In genomic region chr12:114783176-114783575, GRCh38 we compare ENCODE assay signal across 28 cellular contexts.
"Had no signal": no experiment of that assay in that cellular context is flagged by ENCODE, and none has a peak within 500 bp of the region (broad histone marks: within the 10 kb centered on the region; RNA-seq: fewer than 3 reads in every experiment).

No MANE protein-coding gene starts in this region.

- H3K79me2 ChIP-seq: parathyroid adenoma had no signal

- H3K27me3 ChIP-seq: breast epithelium, neural progenitor cell, right atrium auricular region, upper lobe of right lung had no signal

- H3K36me3 ChIP-seq: breast epithelium, neural progenitor cell, right atrium auricular region, upper lobe of right lung had no signal

- H3K9me3 ChIP-seq: breast epithelium, right atrium auricular region, upper lobe of right lung had no signal

- H3K4me2 ChIP-seq: neural progenitor cell, smooth muscle cell had no signal

- H3K27ac ChIP-seq: breast epithelium, epithelial cell of prostate, neural progenitor cell, parathyroid adenoma, right atrium auricular region, upper lobe of right lung had no signal

- H3K9ac ChIP-seq: neural progenitor cell, parathyroid adenoma had no signal

- H2AFZ ChIP-seq: neural progenitor cell, parathyroid adenoma had no signal

- ATAC-seq: activated naive CD8-positive, alpha-beta T cell treated with anti-CD3 and anti-CD28 coated beads, Interleukin-2, amount 50 U/mL, for 24 hours; left lobe of liver; naive thymus-derived CD4-positive, alpha-beta T cell; stimulated activated memory B cell treated with anti-CD40 and anti-IgM and Interleukin-4, amounts not matched to agents 10 μg/mL and 1 μg/mL and 100 μg/mL, for 72 hours; stimulated activated naive CD8-positive, alpha-beta T cell treated with anti-CD3 and anti-CD28 coated beads, Interleukin-15, amount 100 ng/mL, for 72 hours; T-helper 17 cell; upper lobe of right lung had no signal

- DNase-seq: activated CD4-positive, alpha-beta memory T cell treated with anti-CD3 and anti-CD28 coated beads, Interleukin-2, amount 10 ng/mL, durations not matched to agents 7 days and 5 days; activated CD4-positive, alpha-beta T cell treated with anti-CD3 and anti-CD28 coated beads, Interleukin-2, amount 10 ng/mL, durations not matched to agents 7 days and 5 days; activated CD4-positive, CD25-positive, alpha-beta regulatory T cell treated with anti-CD3 and anti-CD28 coated beads, Interleukin-2, amount 50 U/mL, for 72 hours; activated CD8-positive, alpha-beta memory T cell treated with anti-CD3 and anti-CD28 coated beads, Interleukin-2, amount 50 U/mL, for 48 hours; activated naive CD8-positive, alpha-beta T cell treated with anti-CD3 and anti-CD28 coated beads, Interleukin-2, amount 50 U/mL, for 24 hours; activated T-cell treated with anti-CD3 and anti-CD28 coated beads, Interleukin-2, amount 50 U/mL, for 24 hours; central memory CD4-positive, alpha-beta T cell; head of caudate nucleus; hypothalamus; immature natural killer cell; naive thymus-derived CD4-positive, alpha-beta T cell; occipital lobe; stimulated activated CD4-positive, alpha-beta T cell treated with anti-CD3 and anti-CD28 coated beads, Interleukin-1b, Interleukin-23, amount 100 ng/mL, for 48 hours; stimulated activated CD4-positive, alpha-beta T cell treated with anti-CD3 and anti-CD28 coated beads, Interleukin-4, amount 100 ng/mL, for 4 hours; stimulated activated CD8-positive, alpha-beta memory T cell treated with anti-CD3 and anti-CD28 coated beads, Interleukin-4, amount 100 ng/mL, for 48 hours; stimulated activated naive CD8-positive, alpha-beta T cell treated with anti-CD3 and anti-CD28 coated beads, Interleukin-15, amount 100 ng/mL, for 72 hours; substantia nigra; T-helper 17 cell; T1000; upper lobe of right lung had no signal

- H3K4me3 ChIP-seq: breast epithelium, neural progenitor cell, right atrium auricular region, smooth muscle cell, upper lobe of right lung had no signal

- H3K4me1 ChIP-seq: breast epithelium, parathyroid adenoma, right atrium auricular region, upper lobe of right lung had no signal
